In the genomic region with DNA sequence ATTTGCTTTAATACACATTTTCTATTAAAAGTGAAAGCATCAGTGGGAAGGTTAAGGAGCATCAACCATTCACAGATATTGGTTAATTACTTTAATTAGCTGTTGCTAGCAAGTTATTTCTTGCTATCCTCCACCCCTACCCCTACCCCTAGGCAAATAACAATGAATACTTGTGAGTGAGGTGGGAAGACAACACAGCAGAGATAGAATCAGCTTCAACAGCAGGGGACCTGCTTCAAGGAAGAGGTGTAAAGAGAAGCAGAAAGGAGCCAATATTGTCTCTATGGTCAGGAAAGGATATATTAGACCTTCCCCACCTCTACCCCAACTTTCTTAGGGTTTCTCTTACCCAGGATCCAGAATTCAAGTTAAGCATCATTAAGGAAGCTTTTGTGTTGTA, we compare ENCODE assay signal across 31 cellular contexts.
"Had no signal": no experiment of that assay in that cellular context is flagged by ENCODE, and none has a peak within 500 bp of the region (broad histone marks: within the 10 kb centered on the region; RNA-seq: fewer than 3 reads in every experiment).

No MANE protein-coding gene starts in this region.

- H3K4me3 Mint-ChIP-seq: immature natural killer cell; mesothelial cell of epicardium; naive B cell; natural killer cell; nephron progenitor cell; neural progenitor cell; stimulated activated naive B cell treated with anti-CD40 and anti-IgM and Interleukin-4, amounts not matched to agents 10 μg/mL and 1 μg/mL and 100 μg/mL, for 72 hours had no signal

- H3K9ac ChIP-seq: neural progenitor cell, parathyroid adenoma had no signal

- FAIRE-seq: islet of Langerhans, kidney, urothelium cell line had no signal

- H3K79me2 ChIP-seq: hepatocyte had no signal

- ATAC-seq: left colon; left lung; lower lobe of right lung; natural killer cell; stimulated activated naive B cell treated with anti-CD40 and anti-IgM and Interleukin-4, amounts not matched to agents 10 μg/mL and 1 μg/mL and 100 μg/mL, for 72 hours; stimulated activated naive CD8-positive, alpha-beta T cell treated with anti-CD3 and anti-CD28 coated beads, Interleukin-15, Interleukin-2, amounts not matched to agents 100 U/mL and 50 U/mL, for 24 hours; upper lobe of right lung had no signal

- H3K36me3 ChIP-seq: left lung, lower lobe of right lung, neural progenitor cell, right atrium auricular region, right lobe of liver, thyroid gland, upper lobe of right lung had no signal

- H3K27me3 Mint-ChIP-seq: naive B cell; stimulated activated naive B cell treated with anti-CD40 and anti-IgM and Interleukin-4, amounts not matched to agents 10 μg/mL and 1 μg/mL and 100 μg/mL, for 72 hours had no signal

- H3K36me3 Mint-ChIP-seq: natural killer cell had no signal

- H3K27ac ChIP-seq: hepatocyte, left lung, lower lobe of right lung, neural progenitor cell, neutrophil, parathyroid adenoma, right atrium auricular region, right lobe of liver, stomach, testis, thyroid gland, upper lobe of right lung had no signal

- H3K27ac Mint-ChIP-seq: mesothelial cell of epicardium; naive B cell; natural killer cell; nephron progenitor cell; neural progenitor cell; stimulated activated naive B cell treated with anti-CD40 and anti-IgM and Interleukin-4, amounts not matched to agents 10 μg/mL and 1 μg/mL and 100 μg/mL, for 72 hours had no signal

- H3K4me2 ChIP-seq: hepatocyte, neural progenitor cell had no signal

- H3K27me3 ChIP-seq: hepatocyte, left lung, neural progenitor cell, neutrophil, right atrium auricular region, right lobe of liver, stomach, testis, thyroid gland, upper lobe of right lung had no signal

- H3K4me1 Mint-ChIP-seq: naive B cell; nephron progenitor cell; neural progenitor cell; stimulated activated naive B cell treated with anti-CD40 and anti-IgM and Interleukin-4, amounts not matched to agents 10 μg/mL and 1 μg/mL and 100 μg/mL, for 72 hours had no signal

- H3K9me3 ChIP-seq: neutrophil, right lobe of liver, testis, thyroid gland, upper lobe of right lung had no signal

- H3K4me3 ChIP-seq: hepatocyte, left lung, lower lobe of right lung, neural progenitor cell, right atrium auricular region, right lobe of liver, stomach, testis, thyroid gland, upper lobe of right lung had no signal

- H3K4me1 ChIP-seq: left lung, parathyroid adenoma, right atrium auricular region, stomach, testis had no signal

- DNase-seq: immature natural killer cell; kidney; left colon; left lung; lower lobe of right lung; mammary epithelial cell; mesenchymal stem cell; naive B cell; natural killer cell; nephron progenitor cell; occipital lobe; right lobe of liver; stimulated activated CD4-positive, alpha-beta T cell treated with anti-CD3 and anti-CD28 coated beads, Interleukin-12 subunit alpha, Interleukin-12 subunit beta, amount 100 ng/mL, for 4 hours; stimulated activated CD4-positive, alpha-beta T cell treated with anti-CD3 and anti-CD28 coated beads, Interleukin-15, amount 100 ng/mL, for 24 hours; stimulated activated CD4-positive, alpha-beta T cell treated with anti-CD3 and anti-CD28 coated beads, Interleukin-2, amount 100 ng/mL, for 24 hours; stimulated activated CD4-positive, alpha-beta T cell treated with anti-CD3 and anti-CD28 coated beads, Interleukin-4, amount 100 ng/mL, for 1 hour; stimulated activated naive B cell treated with anti-CD40 and anti-IgM and Interleukin-4, amounts not matched to agents 10 μg/mL and 1 μg/mL and 100 μg/mL, for 72 hours; stimulated activated naive CD8-positive, alpha-beta T cell treated with anti-CD3 and anti-CD28 coated beads, Interleukin-15, Interleukin-2, amounts not matched to agents 100 U/mL and 50 U/mL, for 24 hours; stomach; testis; trophoblast cell; upper lobe of right lung had no signal
